ENCODE assay signal across 16 cellular contexts in genomic region chr12:24379493-24379892, GRCh38.
"Had no signal": no experiment of that assay in that cellular context is flagged by ENCODE, and none has a peak within 500 bp of the region (broad histone marks: within the 10 kb centered on the region; RNA-seq: fewer than 3 reads in every experiment).

No MANE protein-coding gene starts in this region.

- H3K27ac ChIP-seq: brain microvascular endothelial cell, esophagus muscularis mucosa, left lung had no signal

- H3K4me1 ChIP-seq: left lung had no signal

- H3K36me3 ChIP-seq: brain microvascular endothelial cell, esophagus muscularis mucosa, left lung had no signal

- H3K36me3 Mint-ChIP-seq: activated CD8-positive, alpha-beta memory T cell treated with anti-CD3 and anti-CD28 coated beads, Interleukin-2, amount 10 ng/mL, durations not matched to agents 7 days and 5 days; activated naive CD4-positive, alpha-beta T cell treated with anti-CD3 and anti-CD28 coated beads, Interleukin-2, amount 50 U/mL, for 24 hours had no signal

- H3K4me3 ChIP-seq: esophagus muscularis mucosa, left lung had no signal

- ATAC-seq: activated CD8-positive, alpha-beta memory T cell treated with anti-CD3 and anti-CD28 coated beads, Interleukin-2, amount 10 ng/mL, durations not matched to agents 7 days and 5 days; left lung had no signal

- H3K27me3 Mint-ChIP-seq: activated CD8-positive, alpha-beta memory T cell treated with anti-CD3 and anti-CD28 coated beads, Interleukin-2, amount 10 ng/mL, durations not matched to agents 7 days and 5 days; activated naive CD4-positive, alpha-beta T cell treated with anti-CD3 and anti-CD28 coated beads, Interleukin-2, amount 50 U/mL, for 24 hours; activated T-cell treated with anti-CD3 and anti-CD28 coated beads, Interleukin-2, amount 50 U/mL, for 24 hours had no signal

- H3K27me3 ChIP-seq: brain microvascular endothelial cell, esophagus muscularis mucosa, left lung had no signal

- H3K4me3 Mint-ChIP-seq: activated CD8-positive, alpha-beta memory T cell treated with anti-CD3 and anti-CD28 coated beads, Interleukin-2, amount 10 ng/mL, durations not matched to agents 7 days and 5 days; activated naive CD4-positive, alpha-beta T cell treated with anti-CD3 and anti-CD28 coated beads, Interleukin-2, amount 50 U/mL, for 24 hours; activated T-cell treated with anti-CD3 and anti-CD28 coated beads, Interleukin-2, amount 50 U/mL, for 24 hours; T-helper 2 cell treated with Interferon-gamma antibody and Interleukin-4, amounts not matched to agents 5 μg/mL and 100 μg/mL, for 36 hours; type B pancreatic cell had no signal

- H3K4me1 Mint-ChIP-seq: activated CD8-positive, alpha-beta memory T cell treated with anti-CD3 and anti-CD28 coated beads, Interleukin-2, amount 10 ng/mL, durations not matched to agents 7 days and 5 days; activated naive CD4-positive, alpha-beta T cell treated with anti-CD3 and anti-CD28 coated beads, Interleukin-2, amount 50 U/mL, for 24 hours had no signal

- DNase-seq: activated CD4-positive, alpha-beta T cell treated with anti-CD3 and anti-CD28 coated beads, Interleukin-2, amount 50 U/mL, for 48 hours; activated CD4-positive, CD25-positive, alpha-beta regulatory T cell treated with anti-CD3 and anti-CD28 coated beads, Interleukin-2, amount 50 U/mL, for 72 hours; activated CD8-positive, alpha-beta memory T cell treated with anti-CD3 and anti-CD28 coated beads, Interleukin-2, amount 10 ng/mL, durations not matched to agents 7 days and 5 days; activated effector memory CD4-positive, alpha-beta T cell treated with Interleukin-2 at 50 U/mL for 16 hours; activated T-cell treated with anti-CD3 and anti-CD28 coated beads, Interleukin-2, amount 50 U/mL, for 24 hours; brain microvascular endothelial cell; cerebellar nuclear complex; head of caudate nucleus; left lung; retina; stimulated activated CD4-positive, alpha-beta T cell treated with anti-CD3 and anti-CD28 coated beads, Interleukin-4, amount 100 ng/mL, for 4 hours; SW 1271 had no signal

- H3K27ac Mint-ChIP-seq: activated CD8-positive, alpha-beta memory T cell treated with anti-CD3 and anti-CD28 coated beads, Interleukin-2, amount 10 ng/mL, durations not matched to agents 7 days and 5 days; activated naive CD4-positive, alpha-beta T cell treated with anti-CD3 and anti-CD28 coated beads, Interleukin-2, amount 50 U/mL, for 24 hours; activated T-cell treated with anti-CD3 and anti-CD28 coated beads, Interleukin-2, amount 50 U/mL, for 24 hours; T-helper 2 cell treated with Interferon-gamma antibody and Interleukin-4, amounts not matched to agents 5 μg/mL and 100 μg/mL, for 36 hours; type B pancreatic cell had no signal
